ENCODE assay signal across 1 cellular context in genomic region chr6:31619805-31620585, GRCh38.
TF ChIP-seq lines count a peak whose summit lies in the region.

No MANE protein-coding gene starts in this region.

TF ChIP-seq in HepG2, 621 proteins besides CTCF, POLR2A, EP300 and RAD21 (continues in another document):
- TF ChIP-seq ZSCAN25 (CRISPR knock-in tag; IDR thresholded peaks at IDR 0.05) (no peak), U2AF1 (optimal IDR thresholded peaks at IDR 0.05; ENCODE audit: low read depth, low read length) (no peak), HES4 (CRISPR knock-in tag; IDR thresholded peaks at IDR 0.05; ENCODE audit: borderline replicate concordance) (peak; percentile 69; the same call in 1 of the 2 replicates), FOXA1 (IDR thresholded peaks at IDR 0.05) (no peak), FOXA1 (CRISPR knock-in tag; IDR thresholded peaks at IDR 0.05) (peak; percentile 63; the same call in 1 of the 2 replicates), FIP1L1 (IDR thresholded peaks at IDR 0.05; ENCODE audit: borderline replicate concordance, insufficient read depth, low read depth, low read length) (0 out of 2 replicates have a peak, but pooled peaks have one; percentile 63), ARID2 (CRISPR knock-in tag; IDR thresholded peaks at IDR 0.05; ENCODE audit: borderline replicate concordance) (peak; percentile 86), SMARCC2 (IDR thresholded peaks at IDR 0.05) (no peak), ZNF800 (CRISPR knock-in tag; IDR thresholded peaks at IDR 0.05) (no peak), ZNF143 (CRISPR knock-in tag; IDR thresholded peaks at IDR 0.05) (0 out of 2 replicates have a peak, but pooled peaks have one; percentile 42), CBX2 (IDR thresholded peaks at IDR 0.05; ENCODE audit: low read depth, low read length) (no peak), CBX2 (CRISPR knock-in tag; IDR thresholded peaks at IDR 0.05; ENCODE audit: low read depth) (0 out of 2 replicates have a peak, but pooled peaks have one; percentile 68), ZNF280B (CRISPR knock-in tag; IDR thresholded peaks at IDR 0.05; ENCODE audit: borderline replicate concordance) (peak; percentile 80; the same call in 1 of the 2 replicates), CCDC6 (CRISPR knock-in tag; IDR thresholded peaks at IDR 0.05) (peak; percentile 91), ZNF747 (CRISPR knock-in tag; IDR thresholded peaks at IDR 0.05; ENCODE audit: borderline replicate concordance) (no peak; the same call in 1 of the 2 replicates), ZMAT3 (CRISPR knock-in tag; conservative IDR thresholded peaks at IDR 0.05) (peak; percentile 47), POLR2G (IDR thresholded peaks at IDR 0.05; ENCODE audit: low read depth, low read length) (peak; percentile 89), NKX3-1 (CRISPR knock-in tag; IDR thresholded peaks at IDR 0.05) (no peak), TEAD3 (CRISPR knock-in tag; optimal IDR thresholded peaks at IDR 0.05; ENCODE audit: borderline replicate concordance) (peak; percentile 70), TIGD3 (CRISPR knock-in tag; IDR thresholded peaks at IDR 0.05; ENCODE audit: borderline replicate concordance) (no peak; the same call in 1 of the 2 replicates), NFE2L2 (IDR thresholded peaks at IDR 0.05; ENCODE audit: low read length) (no peak), ZFX (CRISPR knock-in tag; IDR thresholded peaks at IDR 0.05; ENCODE audit: low read depth) (peak; percentile 79), SRSF1 (optimal IDR thresholded peaks at IDR 0.05; ENCODE audit: low read depth, low read length) (peak; percentile 71), ISL2 (CRISPR knock-in tag; IDR thresholded peaks at IDR 0.05) (peak; percentile 44), ZNF501 (CRISPR knock-in tag; IDR thresholded peaks at IDR 0.05) (no peak; the same call in 1 of the 2 replicates), PAX8 (CRISPR knock-in tag; IDR thresholded peaks at IDR 0.05; ENCODE audit: borderline replicate concordance) (no peak), ZNF446 (CRISPR knock-in tag; IDR thresholded peaks at IDR 0.05) (no peak), SNAPC2 (CRISPR knock-in tag; IDR thresholded peaks at IDR 0.05) (peak; percentile 99), CSRNP2 (CRISPR knock-in tag; conservative IDR thresholded peaks at IDR 0.05; ENCODE audit: low read depth) (no peak), ZNF17 (CRISPR knock-in tag; IDR thresholded peaks at IDR 0.05) (no peak), CSRNP1 (CRISPR knock-in tag; IDR thresholded peaks at IDR 0.05) (peak; percentile 84; the same call in 1 of the 2 replicates), FOSL2 (CRISPR knock-in tag; IDR thresholded peaks at IDR 0.05) (no peak), AGO2 (optimal IDR thresholded peaks at IDR 0.05; ENCODE audit: low read depth, low read length) (no peak), SCMH1 (CRISPR knock-in tag; IDR thresholded peaks at IDR 0.05; ENCODE audit: borderline replicate concordance) (no peak), IRF9 (CRISPR knock-in tag; IDR thresholded peaks at IDR 0.05; ENCODE audit: borderline replicate concordance) (peak; percentile 83; the same call in 1 of the 2 replicates), ZNF709 (CRISPR knock-in tag; IDR thresholded peaks at IDR 0.05) (0 out of 2 replicates have a peak, but pooled peaks have one; percentile 74), SMYD3 (CRISPR knock-in tag; IDR thresholded peaks at IDR 0.05) (peak; percentile 99), ZBTB7B (CRISPR knock-in tag; IDR thresholded peaks at IDR 0.05) (no peak), ZNF253 (CRISPR knock-in tag; IDR thresholded peaks at IDR 0.05; ENCODE audit: borderline replicate concordance) (no peak), ZNF562 (CRISPR knock-in tag; IDR thresholded peaks at IDR 0.05; ENCODE audit: borderline replicate concordance) (no peak), BHLHE40 (IDR thresholded peaks at IDR 0.05; ENCODE audit: low read length) (no peak; the same call in 1 of the 2 replicates), TCF7 (IDR thresholded peaks at IDR 0.05; ENCODE audit: low read depth) (no peak), MLXIP (CRISPR knock-in tag; IDR thresholded peaks at IDR 0.05; ENCODE audit: borderline replicate concordance) (no peak), ZNF577 (CRISPR knock-in tag; IDR thresholded peaks at IDR 0.05; ENCODE audit: borderline replicate concordance, low read depth) (no peak), MED8 (CRISPR knock-in tag; IDR thresholded peaks at IDR 0.05; ENCODE audit: insufficient replicate concordance) (no peak), ZNF414 (CRISPR knock-in tag; IDR thresholded peaks at IDR 0.05) (no peak; the same call in 1 of the 2 replicates), MIER3 (CRISPR knock-in tag; IDR thresholded peaks at IDR 0.05; ENCODE audit: borderline replicate concordance) (no peak), ZNF644 (CRISPR knock-in tag; IDR thresholded peaks at IDR 0.05; ENCODE audit: low read depth) (no peak)
